1 cellular context compared by ENCODE assay signal in the genomic region with DNA sequence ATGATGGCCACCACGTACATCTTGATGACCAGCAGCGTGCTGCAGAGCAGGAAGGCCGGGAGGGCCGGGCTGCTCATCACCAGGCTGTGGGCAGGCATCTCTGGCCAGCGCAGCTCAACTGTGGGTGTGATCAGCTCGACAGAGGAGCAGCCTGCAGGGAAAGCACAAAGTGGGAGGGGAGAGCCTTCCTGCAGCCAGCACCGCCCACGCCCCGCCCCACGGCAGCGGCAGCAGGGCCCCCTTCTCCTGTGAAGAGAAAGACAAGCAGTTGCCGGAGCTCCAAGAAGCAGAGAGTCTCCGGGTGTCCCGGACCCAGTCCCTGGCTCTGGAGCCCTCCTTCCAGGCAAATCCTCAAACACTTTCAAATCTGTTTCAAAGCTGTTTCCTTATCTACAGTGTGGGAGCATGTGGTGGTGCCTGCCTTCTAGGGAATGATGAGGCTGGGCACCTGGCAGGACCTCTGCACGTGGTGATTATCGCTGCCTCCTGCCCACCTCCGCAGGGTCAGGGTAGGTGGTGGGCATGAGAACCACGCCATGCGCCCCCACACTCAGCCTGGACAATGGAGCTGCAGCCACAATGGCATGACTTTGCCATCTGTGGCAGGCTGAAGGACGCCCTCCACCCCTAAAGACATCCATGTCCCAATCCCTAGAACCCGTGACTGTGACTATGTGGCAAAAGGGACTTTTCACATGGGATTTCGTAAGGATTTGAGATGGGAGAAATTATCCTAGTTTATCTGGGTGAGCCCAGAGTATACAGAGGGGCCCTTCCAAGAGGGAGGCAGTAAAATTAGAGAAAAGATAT.
TF ChIP-seq lines count a peak whose summit lies in the region.

A gene with protein sequence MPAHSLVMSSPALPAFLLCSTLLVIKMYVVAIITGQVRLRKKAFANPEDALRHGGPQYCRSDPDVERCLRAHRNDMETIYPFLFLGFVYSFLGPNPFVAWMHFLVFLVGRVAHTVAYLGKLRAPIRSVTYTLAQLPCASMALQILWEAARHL (minus strand): TSS at position 128 of the 810 bp plus-strand sequence. CDS start 30 bp downstream, at position 98.

TF ChIP-seq in endothelial cell of umbilical vein, 7 proteins besides CTCF, POLR2A, EP300 and RAD21 (continued from another document):
- no peak for TF ChIP-seq EZH2 (IDR thresholded peaks at IDR 0.05; ENCODE audit: borderline replicate concordance, low read depth, low read length, severe bottlenecking)
- no peak for TF ChIP-seq MYC (IDR thresholded peaks at IDR 0.05; ENCODE audit: low read depth, low read length)
- TF ChIP-seq FOS (IDR thresholded peaks at IDR 0.05; ENCODE audit: borderline replicate concordance, insufficient read depth, low read length) = no peak
TF ChIP-seq in endothelial cell of umbilical vein: peak in this region for 0.
